8 cellular contexts compared by ENCODE assay signal in the genomic region with DNA sequence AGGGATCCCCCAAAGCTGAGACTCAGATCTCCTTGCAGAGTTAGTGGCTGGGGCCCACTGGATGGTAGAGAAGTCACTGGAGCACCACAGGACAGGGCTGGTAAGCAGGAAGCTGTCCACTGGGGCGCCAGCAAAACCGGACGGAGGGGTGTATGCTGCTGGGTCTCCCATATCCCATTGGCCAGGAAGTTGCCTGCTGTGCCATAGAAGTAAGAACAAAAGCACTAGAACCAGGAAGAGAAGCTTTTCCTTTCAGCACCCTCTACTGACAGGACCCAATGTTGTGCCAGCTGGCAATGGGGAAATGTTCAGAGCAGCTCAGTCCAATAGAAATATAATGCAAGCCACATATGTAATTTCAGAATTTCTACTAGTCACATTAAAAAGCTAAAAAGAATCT.
DNase-seq lines count a peak whose midpoint lies in the region; ATAC-seq and TF ChIP-seq lines count a peak whose summit lies in the region.

No MANE protein-coding gene starts in this region.

- no peak for ATAC-seq in activated CD8-positive, alpha-beta memory T cell treated with anti-CD3 and anti-CD28 coated beads, Interleukin-2, amount 10 ng/mL, durations not matched to agents 7 days and 5 days

- H4K20me1 ChIP-seq in hepatocyte (ENCODE audit: insufficient read depth, poor library complexity, severe bottlenecking), result no peaks in the 10 kb centered on the region

- peaks cover 32% of the 10 kb centered on the region for H3K27me3 Mint-ChIP-seq in activated CD8-positive, alpha-beta memory T cell treated with anti-CD3 and anti-CD28 coated beads, Interleukin-2, amount 10 ng/mL, durations not matched to agents 7 days and 5 days

- H3K4me2 ChIP-seq in hepatocyte, result no peak overlapping the region

- H3K9me3 ChIP-seq in hepatocyte (ENCODE audit: low read depth), result no peaks in the 10 kb centered on the region

- no peaks in the 10 kb centered on the region for H3K4me1 ChIP-seq in hepatocyte (ENCODE audit: insufficient read depth)

- DNase-seq in SIG-M5 treated with dmso at 0.1 percent for 504 hours (lab: John Stamatoyannopoulos, UW; ENCODE audit: unreplicated experiment) (peak; percentile 66), SIG-M5 (lab: John Stamatoyannopoulos, UW) (no peak), NOMO-1 (lab: John Stamatoyannopoulos, UW; ENCODE audit: unreplicated experiment in 2 of 2) (peak; percentile 44 to 69), globus pallidus (ENCODE audit: low spot score) (peak; percentile 64), superior temporal gyrus (ENCODE audit: extremely low spot score) (peak; percentile 76), hepatocyte (ENCODE audit: low spot score) (no peak)
- no peak for DNase-seq in activated T-cell treated with anti-CD3 and anti-CD28 coated beads, Interleukin-2, amount 50 U/mL, for 48 hours
- no peak for DNase-seq in activated CD8-positive, alpha-beta memory T cell treated with anti-CD3 and anti-CD28 coated beads, Interleukin-2, amount 10 ng/mL, durations not matched to agents 7 days and 5 days

- WGBS in hepatocyte (ENCODE audit: low lambda C conversion rate, missing lambda C conversion rate), result 70% methylated on average over 3 of the region's 3 CpGs

- no peaks in the 10 kb centered on the region for H3K9me2 ChIP-seq in hepatocyte (replicated peaks; ENCODE audit: insufficient read depth)

- no peak overlapping the region for H3K4me3 Mint-ChIP-seq in activated CD8-positive, alpha-beta memory T cell treated with anti-CD3 and anti-CD28 coated beads, Interleukin-2, amount 10 ng/mL, durations not matched to agents 7 days and 5 days

- H3K4me3 ChIP-seq in hepatocyte, result no peak overlapping the region

- H3K27ac ChIP-seq in hepatocyte, result no peak overlapping the region

- no peak for TF ChIP-seq CTCF in hepatocyte (IDR thresholded peaks at IDR 0.05; ENCODE audit: poor library complexity)

- H3K79me2 ChIP-seq in hepatocyte, result peaks cover 4% of the 10 kb centered on the region

- CTCF ChIA-PET in activated CD8-positive, alpha-beta memory T cell treated with anti-CD3 and anti-CD28 coated beads, Interleukin-2, amount 10 ng/mL, durations not matched to agents 7 days and 5 days (lab: Charles Lee), result no interaction called here

- H3K36me3 Mint-ChIP-seq in activated CD8-positive, alpha-beta memory T cell treated with anti-CD3 and anti-CD28 coated beads, Interleukin-2, amount 10 ng/mL, durations not matched to agents 7 days and 5 days, result no peaks in the 10 kb centered on the region

- H3K36me3 ChIP-seq in hepatocyte (replicated peaks; ENCODE audit: insufficient read depth, low read depth), result no peaks in the 10 kb centered on the region

- H3K4me1 Mint-ChIP-seq in activated CD8-positive, alpha-beta memory T cell treated with anti-CD3 and anti-CD28 coated beads, Interleukin-2, amount 10 ng/mL, durations not matched to agents 7 days and 5 days, result no peaks in the 10 kb centered on the region

- H2AFZ ChIP-seq in hepatocyte, result no peak overlapping the region

- no peaks in the 10 kb centered on the region for H3K27me3 ChIP-seq in hepatocyte

- no peaks in the 10 kb centered on the region for H3K9me3 Mint-ChIP-seq in activated CD8-positive, alpha-beta memory T cell treated with anti-CD3 and anti-CD28 coated beads, Interleukin-2, amount 10 ng/mL, durations not matched to agents 7 days and 5 days (ENCODE audit: low read depth)

- no peak overlapping the region for H3K27ac Mint-ChIP-seq in activated CD8-positive, alpha-beta memory T cell treated with anti-CD3 and anti-CD28 coated beads, Interleukin-2, amount 10 ng/mL, durations not matched to agents 7 days and 5 days

Comparison
In these comparisons a context has a peak if more than half of its experiments do, and no peak if none do; other contexts are left out.
1. DNase-seq: peak in SIG-M5 treated with dmso at 0.1 percent for 504 hours (single experiment), NOMO-1 (2 of 2), globus pallidus (single experiment) and superior temporal gyrus (single experiment); none in SIG-M5 (single experiment), activated T-cell treated with anti-CD3 and anti-CD28 coated beads, Interleukin-2, amount 50 U/mL, for 48 hours (0 of 2), hepatocyte (single experiment) and activated CD8-positive, alpha-beta memory T cell treated with anti-CD3 and anti-CD28 coated beads, Interleukin-2, amount 10 ng/mL, durations not matched to agents 7 days and 5 days (single experiment).